9 cellular contexts compared by ENCODE assay signal in genomic region chr19:42207767-42208259, GRCh38. TPM values are rescaled to one million over a fixed set of nuclear protein-coding genes. Genes with fewer than 3 reads are reported as not detected.
DNase-seq lines count a peak whose midpoint lies in the region; ATAC-seq lines count a peak whose summit lies in the region.
"Had no signal": no experiment of that assay in that cellular context is flagged by ENCODE, and none has a peak within 500 bp of the region (broad histone marks: within the 10 kb centered on the region; RNA-seq: fewer than 3 reads in every experiment).

No MANE protein-coding gene starts in this region.

- no peak overlapping the region for H2BK5ac ChIP-seq in mesenchymal stem cell (ENCODE audit: low read depth, low read length, poor library complexity, severe bottlenecking)

- peak overlapping the region; percentile 8 for H4K8ac ChIP-seq in mesenchymal stem cell (ENCODE audit: low read length)

- H3K36me3 Mint-ChIP-seq in IgD-negative memory B cell: peaks cover 6% of the 10 kb centered on the region
- peaks cover 21% of the 10 kb centered on the region for H3K36me3 Mint-ChIP-seq in activated naive CD8-positive, alpha-beta T cell treated with anti-CD3 and anti-CD28 coated beads for 36 hours

- H3K27ac ChIP-seq in BLaER1 (no peak overlapping the region), mesenchymal stem cell (ENCODE audit: low read length, poor library complexity, severe bottlenecking) (peak overlapping the region; percentile 9)

- peaks cover 48% of the 10 kb centered on the region for H3K79me1 ChIP-seq in mesenchymal stem cell (replicated peaks; ENCODE audit: low read length, poor library complexity, severe bottlenecking)

- peak overlapping the region; percentile 51 for H2BK12ac ChIP-seq in mesenchymal stem cell (ENCODE audit: low read length in 2 of 2)

- H3K9ac ChIP-seq in BLaER1: no peak overlapping the region
- no peak overlapping the region for H3K9ac ChIP-seq in mesenchymal stem cell (ENCODE audit: low read length)

- DNase-seq in activated naive CD8-positive, alpha-beta T cell treated with anti-CD3 and anti-CD28 coated beads for 36 hours: no peak
- DNase-seq in mesenchymal stem cell (peak; percentile 89), germinal center (ENCODE audit: low spot score) (no peak)
- DNase-seq: activated CD4-positive, alpha-beta T cell treated with anti-CD3 and anti-CD28 coated beads for 1 hour had no signal

- H3K14ac ChIP-seq in mesenchymal stem cell (ENCODE audit: low read length in 2 of 2): no peak overlapping the region

- peaks cover 34% of the 10 kb centered on the region for H3K4me1 ChIP-seq in BLaER1
- peaks cover 20% of the 10 kb centered on the region for H3K4me1 ChIP-seq in mesenchymal stem cell (ENCODE audit: control insufficient read depth, insufficient read depth, low read depth, low read length)

- peaks cover 95% of the 10 kb centered on the region for H3K36me3 ChIP-seq in BLaER1
- H3K36me3 ChIP-seq in mesenchymal stem cell (ENCODE audit: control insufficient read depth in 1 of 2, insufficient read depth in 2 of 2, low read depth in 1 of 2, low read length in 2 of 2): peaks cover 70 to 75% of the 10 kb centered on the region in 2 experiments

- H3K4me1 Mint-ChIP-seq in IgD-negative memory B cell: peaks cover 13 to 33% (median 28%) of the 10 kb centered on the region in 3 donors
- peaks cover 31% of the 10 kb centered on the region for H3K4me1 Mint-ChIP-seq in activated naive CD8-positive, alpha-beta T cell treated with anti-CD3 and anti-CD28 coated beads for 36 hours

- H3K9me3 Mint-ChIP-seq in IgD-negative memory B cell: no peaks in the 10 kb centered on the region
- no peaks in the 10 kb centered on the region for H3K9me3 Mint-ChIP-seq in activated naive CD8-positive, alpha-beta T cell treated with anti-CD3 and anti-CD28 coated beads for 36 hours

- H3K4ac ChIP-seq in mesenchymal stem cell (ENCODE audit: low read depth in 1 of 2, low read length in 2 of 2): peak overlapping the region in 1 of 2 experiments; percentile 47

- H3K4me3 Mint-ChIP-seq in IgD-negative memory B cell: peak overlapping the region in 2 of 4 donors; percentile 78 to 84
- no peak overlapping the region for H3K4me3 Mint-ChIP-seq in activated naive CD8-positive, alpha-beta T cell treated with anti-CD3 and anti-CD28 coated beads for 36 hours

- H3K27me3 ChIP-seq in BLaER1 (no peaks in the 10 kb centered on the region), mesenchymal stem cell (ENCODE audit: control insufficient read depth in 1 of 2, insufficient read depth in 1 of 2, low read length in 2 of 2) (no peaks in the 10 kb centered on the region)

- H3K27me3 Mint-ChIP-seq in IgD-negative memory B cell: peaks cover 1% of the 10 kb centered on the region
- H3K27me3 Mint-ChIP-seq in activated naive CD8-positive, alpha-beta T cell treated with anti-CD3 and anti-CD28 coated beads for 36 hours: no peaks in the 10 kb centered on the region

- H3K4me2 ChIP-seq in BLaER1: peak overlapping the region; percentile 61
- H3K4me2 ChIP-seq in mesenchymal stem cell (ENCODE audit: low read length, poor library complexity, severe bottlenecking): no peak overlapping the region

- no peak overlapping the region for H3K4me3 ChIP-seq in BLaER1
- H3K4me3 ChIP-seq in mesenchymal stem cell (ENCODE audit: insufficient read depth in 1 of 2, low read depth in 1 of 2, low read length in 2 of 2): no peak overlapping the region

- H4K91ac ChIP-seq in mesenchymal stem cell (ENCODE audit: low read length): no peak overlapping the region

- no peak overlapping the region for H2BK15ac ChIP-seq in mesenchymal stem cell (ENCODE audit: low read depth, poor library complexity, severe bottlenecking)

- peak overlapping the region; percentile 3 to 16 for H3K18ac ChIP-seq in mesenchymal stem cell (ENCODE audit: low read depth in 1 of 2, low read length in 2 of 2)

- peak overlapping the region; percentile 59 to 88 (median 88) for H3K27ac Mint-ChIP-seq in IgD-negative memory B cell
- H3K27ac Mint-ChIP-seq in activated naive CD8-positive, alpha-beta T cell treated with anti-CD3 and anti-CD28 coated beads for 36 hours: peak overlapping the region; percentile 57

- no peak overlapping the region for H2AK5ac ChIP-seq in mesenchymal stem cell (ENCODE audit: low read length, severe bottlenecking)

- no peaks in the 10 kb centered on the region for H3K9me3 ChIP-seq in BLaER1
- H3K9me3 ChIP-seq in mesenchymal stem cell (ENCODE audit: control insufficient read depth, low read length): no peaks in the 10 kb centered on the region

- peaks cover 92% of the 10 kb centered on the region for H4K20me1 ChIP-seq in BLaER1

- H3K23ac ChIP-seq in mesenchymal stem cell (ENCODE audit: low read length in 2 of 2): peak overlapping the region in 1 of 2 experiments; percentile 16

- no peak overlapping the region for H2BK120ac ChIP-seq in mesenchymal stem cell (ENCODE audit: low read depth, low read length)

- H2AFZ ChIP-seq in mesenchymal stem cell (ENCODE audit: low read depth, low read length): no peak overlapping the region

- WGBS in mesenchymal stem cell: 47% methylated on average over 6 of the region's 6 CpGs

- no peak for ATAC-seq in GM18517 (IDR thresholded peaks at IDR 0.05; ENCODE audit: unreplicated experiment)
- no peak for ATAC-seq in HG03442 (IDR thresholded peaks at IDR 0.05; ENCODE audit: unreplicated experiment)
- ATAC-seq in GM21423 (IDR thresholded peaks at IDR 0.05; ENCODE audit: unreplicated experiment): no peak

RNA-seq across cellular contexts. Expression of gene DEDD2, which starts 9.7 kb away (rescaled TPM):
- 159 TPM for polyA plus RNA-seq in IgD-negative memory B cell
- total RNA-seq in activated naive CD8-positive, alpha-beta T cell treated with anti-CD3 and anti-CD28 coated beads for 36 hours: 10 to 100 TPM; 16.2 to 17.6 TPM
- polyA plus RNA-seq in mesenchymal stem cell (2013, experiment 1 of 2): 17.2 TPM
- polyA plus RNA-seq in mesenchymal stem cell (2013, experiment 2 of 2): 17.0 TPM

RNA-seq across cellular contexts. Expression of gene ZNF526, which starts 12.3 kb away (rescaled TPM):
- 8.0 TPM for polyA plus RNA-seq in IgD-negative memory B cell
- 10 to 100 TPM; 12.1 to 14.5 TPM for total RNA-seq in activated naive CD8-positive, alpha-beta T cell treated with anti-CD3 and anti-CD28 coated beads for 36 hours
- 6.4 TPM for polyA plus RNA-seq in mesenchymal stem cell (2013, experiment 1 of 2)
- polyA plus RNA-seq in mesenchymal stem cell (2013, experiment 2 of 2): 6.4 TPM

RNA-seq across cellular contexts. Expression of gene GSK3A, which starts 34.6 kb away (rescaled TPM):
- 24.5 TPM for polyA plus RNA-seq in IgD-negative memory B cell
- total RNA-seq in activated naive CD8-positive, alpha-beta T cell treated with anti-CD3 and anti-CD28 coated beads for 36 hours: 10 to 100 TPM; 38.2 to 39.0 TPM
- 60.9 TPM for polyA plus RNA-seq in mesenchymal stem cell (2013, experiment 1 of 2)
- polyA plus RNA-seq in mesenchymal stem cell (2013, experiment 2 of 2): 57.5 TPM

RNA-seq across cellular contexts. Expression of gene ERF, which starts 47.1 kb away (rescaled TPM):
- polyA plus RNA-seq in IgD-negative memory B cell: 6.7 TPM
- total RNA-seq in activated naive CD8-positive, alpha-beta T cell treated with anti-CD3 and anti-CD28 coated beads for 36 hours: 10 to 100 TPM; 62.9 to 66.0 TPM
- polyA plus RNA-seq in mesenchymal stem cell (2013, experiment 1 of 2): 57.9 TPM
- 59.6 TPM for polyA plus RNA-seq in mesenchymal stem cell (2013, experiment 2 of 2)
